8 cellular contexts compared by ENCODE assay signal in the genomic region with DNA sequence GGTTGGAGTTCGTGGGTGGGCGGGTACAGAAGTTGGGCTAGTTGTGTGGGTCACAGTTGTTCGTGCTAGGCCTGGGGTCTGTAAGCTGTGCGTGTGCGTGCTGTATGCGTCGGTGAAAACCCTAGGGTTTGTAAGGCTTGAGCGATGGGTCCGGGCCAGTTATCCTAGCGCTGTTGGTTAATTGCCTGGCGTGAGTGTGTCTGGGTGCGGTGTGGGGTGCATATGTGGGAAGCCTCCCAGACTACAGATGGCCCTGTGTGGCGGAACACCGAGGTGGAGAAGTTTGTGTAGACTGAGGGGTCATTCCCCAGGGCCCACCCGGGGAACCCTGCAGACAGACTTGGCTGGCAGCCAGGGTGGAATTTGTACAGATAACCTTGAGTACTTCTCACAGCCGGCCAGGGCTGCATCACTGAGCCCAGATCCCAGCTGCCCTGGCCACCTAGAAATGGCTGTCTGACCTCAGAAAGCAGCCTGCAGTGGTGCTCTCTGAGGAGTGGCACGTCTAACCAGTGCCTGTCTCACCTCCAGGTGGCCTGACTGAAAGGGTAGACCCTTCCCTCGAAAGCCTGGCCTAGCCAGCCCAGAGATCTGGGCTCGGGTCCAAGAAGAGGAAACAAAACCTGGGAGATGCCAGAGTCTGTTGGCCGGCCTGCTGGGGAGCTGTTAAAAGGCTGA. TPM values are rescaled to one million over a fixed set of nuclear protein-coding genes. Genes with fewer than 3 reads are reported as not detected.
DNase-seq lines count a peak whose midpoint lies in the region; ATAC-seq, FAIRE-seq and TF ChIP-seq lines count a peak whose summit lies in the region.

No MANE protein-coding gene starts in this region.

- H3K27ac ChIP-seq in C4-2B = peak overlapping the region; percentile 71
- H3K27ac ChIP-seq in astrocyte (ENCODE audit: low read depth, low read length) = peak overlapping the region; percentile 66
- H3K27ac ChIP-seq in gastrocnemius medialis = peak overlapping the region in 3 of 4 donors; percentile 16 to 79 (median 71)

- H3K27me3 ChIP-seq in astrocyte (ENCODE audit: insufficient read depth, low read length) (no peaks in the 10 kb centered on the region), gastrocnemius medialis (peaks cover 10 to 19% (median 16%) of the 10 kb centered on the region in 3 donors)

- in situ Hi-C loops in gastrocnemius medialis (cut with MboI; ENCODE audit: low sequenced_read_pairs in 4 of 4) = loop anchor here in 1 of 4 donors (25.0 kb wide), 1 partner anchor 363 kb away; no protein-coding TSS in a partner anchor

- TF ChIP-seq POLR2A in H54 (IDR thresholded peaks at IDR 0.05; ENCODE audit: low read depth, low read length) (no peak), gastrocnemius medialis (IDR thresholded peaks at IDR 0.05) (no peak)

- H3K27me3 Mint-ChIP-seq in astrocyte (ENCODE audit: low read depth, unreplicated experiment) = no peaks in the 10 kb centered on the region

- H3K4me1 Mint-ChIP-seq in astrocyte (ENCODE audit: low read depth, unreplicated experiment) = peaks cover 34% of the 10 kb centered on the region

- peaks cover 48% of the 10 kb centered on the region for H3K79me2 ChIP-seq in astrocyte (ENCODE audit: insufficient read depth, low read length)

- intact Hi-C loops in gastrocnemius medialis (cut with DNase I; ENCODE audit: low total_unique reads) = loop anchor here (2.0 kb wide), 1 partner anchor 30 kb away; a partner anchor contains a TSS

- no peak for FAIRE-seq in H54 (lab: Jason Lieb, UNC)
- no peak for FAIRE-seq in astrocyte (lab: Jason Lieb, UNC)

- peaks cover 21% of the 10 kb centered on the region for H3K4me1 ChIP-seq in astrocyte (ENCODE audit: insufficient read depth, low read length)
- H3K4me1 ChIP-seq in gastrocnemius medialis = peaks cover 7 to 18% of the 10 kb centered on the region in 2 donors

- peak overlapping the region; percentile 87 for H3K9ac ChIP-seq in astrocyte (ENCODE audit: low read length)

- ATAC-seq in gastrocnemius medialis (peak in 1 of 2 donors; percentile 23), GM21529 (IDR thresholded peaks at IDR 0.05; ENCODE audit: unreplicated experiment) (no peak)

- H2AFZ ChIP-seq in astrocyte (ENCODE audit: low read depth, low read length) = no peak overlapping the region

- peaks cover 18% of the 10 kb centered on the region for H3K36me3 Mint-ChIP-seq in astrocyte (ENCODE audit: low read depth, unreplicated experiment)

- peak overlapping the region; percentile 94 for H3K4me2 ChIP-seq in astrocyte (ENCODE audit: low read length)

- H3K9me3 ChIP-seq in astrocyte (ENCODE audit: insufficient read depth, low read depth, low read length) (no peaks in the 10 kb centered on the region), gastrocnemius medialis (no peaks in the 10 kb centered on the region)

- H3K27ac Mint-ChIP-seq in astrocyte (ENCODE audit: unreplicated experiment) = peak overlapping the region; percentile 91

- peak overlapping the region; percentile 69 for H3K4me3 ChIP-seq in astrocyte (ENCODE audit: insufficient read depth, low read depth, low read length)
- peak overlapping the region; percentile 60 for H3K4me3 ChIP-seq in iPS-11a (ENCODE audit: low read depth, low read length)
- peak overlapping the region; percentile 68 to 89 (median 72) for H3K4me3 ChIP-seq in gastrocnemius medialis

- H4K20me1 ChIP-seq in astrocyte (ENCODE audit: insufficient read depth, low read length) = peaks cover 49% of the 10 kb centered on the region

- TF ChIP-seq CTCF in C4-2B (conservative IDR thresholded peaks at IDR 0.05) = no peak
- no peak for TF ChIP-seq CTCF in astrocyte (IDR thresholded peaks at IDR 0.05; ENCODE audit: insufficient read depth, low read depth, low read length)
- no peak for TF ChIP-seq CTCF in gastrocnemius medialis (IDR thresholded peaks at IDR 0.05 in 4 of 5, conservative IDR thresholded peaks at IDR 0.05 in 1 of 5)

- no peaks in the 10 kb centered on the region for H3K9me3 Mint-ChIP-seq in astrocyte (ENCODE audit: unreplicated experiment)

- DNase-seq in H54 (ENCODE audit: insufficient read length, low spot score) = peak; percentile 69
- peak; percentile 76 for DNase-seq in NCI-H510A (lab: John Stamatoyannopoulos, UW)
- DNase-seq in astrocyte (ENCODE audit: low read depth) = peak; percentile 36
- peak in 1 of 2 donors; percentile 41 for DNase-seq in gastrocnemius medialis
- DNase-seq in NCI-H187 (lab: John Stamatoyannopoulos, UW) = no peak

- H3K4me3 Mint-ChIP-seq in astrocyte (ENCODE audit: unreplicated experiment) = peak overlapping the region; percentile 97

- H3K36me3 ChIP-seq in astrocyte (ENCODE audit: insufficient read depth, low read length) (peaks cover 2% of the 10 kb centered on the region), gastrocnemius medialis (no peaks in the 10 kb centered on the region)

RNA-seq across cellular contexts. Expression of a gene that starts 1.8 kb away (rescaled TPM):
- total RNA-seq in astrocyte = 24.4 and 27.8 TPM in 2 replicates
- total RNA-seq in gastrocnemius medialis = 1 to 10 TPM; 1.4 to 3.9 (median 1.4) TPM

RNA-seq across cellular contexts. Expression of a gene that starts 30.4 kb away (rescaled TPM):
- total RNA-seq in astrocyte (105 and 117 TPM in 2 replicates), gastrocnemius medialis (100 to 1,000 TPM; 215 to 768 (median 545) TPM)

RNA-seq across cellular contexts. Expression of a gene that starts 33.9 kb away (rescaled TPM):
- total RNA-seq in astrocyte (1,166 and 1,247 TPM in 2 replicates), gastrocnemius medialis (10 to 100 TPM in 3 of 4 donors, 1 to 10 TPM in 1; 7.3 to 59.4 (median 20.8) TPM)

Comparison
In these comparisons a context has a peak if more than half of its experiments do, and no peak if none do; other contexts are left out.
1. DNase-seq: peak in H54 (single experiment), NCI-H510A (single experiment) and astrocyte (single experiment); none in NCI-H187 (0 of 2).
2. RNA of a gene that starts 33.9 kb away (total RNA-seq): 1,166 to 1,247 TPM in astrocyte; 7.3 to 59.4 TPM in gastrocnemius medialis; every median in the first group is over 10 times any median in the second.
3. Peak in every context shown above with its lines, with median percentiles within 50 percentile points of each other: H3K27ac ChIP-seq and H3K4me3 ChIP-seq.